ENCODE assay signal across 8 cellular contexts in genomic region chr10:32980558-32981468, GRCh38. TPM values are rescaled to one million over a fixed set of nuclear protein-coding genes. Genes with fewer than 3 reads are reported as not detected.
DNase-seq lines count a peak whose midpoint lies in the region; ATAC-seq and TF ChIP-seq lines count a peak whose summit lies in the region.

No MANE protein-coding gene starts in this region.

- H3K4me1 ChIP-seq in colonic mucosa = peaks cover 7% of the 10 kb centered on the region

- H3K9me3 ChIP-seq in colonic mucosa = no peaks in the 10 kb centered on the region

- H3K4me1 Mint-ChIP-seq in activated CD4-positive, alpha-beta T cell treated with anti-CD3 and anti-CD28 coated beads for 36 hours = peaks cover 29% of the 10 kb centered on the region

- peak overlapping the region; percentile 29 for H3K4me3 ChIP-seq in colonic mucosa

- H3K27me3 ChIP-seq in colonic mucosa = no peaks in the 10 kb centered on the region

- ATAC-seq in GM19023 (IDR thresholded peaks at IDR 0.05; ENCODE audit: unreplicated experiment) (peak; percentile 96), HG03342 (IDR thresholded peaks at IDR 0.05; ENCODE audit: unreplicated experiment) (peak; percentile 96), left lobe of liver (peak; percentile 88)
- peak; percentile 99 for ATAC-seq in activated CD4-positive, alpha-beta T cell treated with anti-CD3 and anti-CD28 coated beads for 36 hours

- CTCF ChIA-PET in activated CD4-positive, alpha-beta T cell treated with anti-CD3 and anti-CD28 coated beads for 36 hours (lab: Charles Lee) = interaction anchor here (0.6 to 2.2 kb wide), 16 partner anchors 9 to 607 kb away, joined by 3 to 11 read pairs (median 4); no protein-coding TSS in a partner anchor

- peak overlapping the region; percentile 94 for H3K27ac ChIP-seq in colonic mucosa

- H3K4me3 Mint-ChIP-seq in activated CD4-positive, alpha-beta T cell treated with anti-CD3 and anti-CD28 coated beads for 36 hours = peak overlapping the region; percentile 83

- no peaks in the 10 kb centered on the region for H3K9me3 Mint-ChIP-seq in activated CD4-positive, alpha-beta T cell treated with anti-CD3 and anti-CD28 coated beads for 36 hours (ENCODE audit: low read depth)

- H3K27ac Mint-ChIP-seq in activated CD4-positive, alpha-beta T cell treated with anti-CD3 and anti-CD28 coated beads for 36 hours = peak overlapping the region; percentile 91

- POLR2A ChIA-PET in activated CD4-positive, alpha-beta T cell treated with anti-CD3 and anti-CD28 coated beads for 36 hours (lab: Charles Lee) = interaction anchor here (0.6 to 1.3 kb wide), 4 partner anchors 22 to 175 kb away, joined by 3 to 5 read pairs (median 4); no protein-coding TSS in a partner anchor

- TF ChIP-seq CTCF in AG09319 (IDR thresholded peaks at IDR 0.05; ENCODE audit: low read depth, low read length) = no peak
- no peak for TF ChIP-seq CTCF in colonic mucosa (IDR thresholded peaks at IDR 0.05)

- H3K36me3 ChIP-seq in colonic mucosa = no peaks in the 10 kb centered on the region

- H3K36me3 Mint-ChIP-seq in activated CD4-positive, alpha-beta T cell treated with anti-CD3 and anti-CD28 coated beads for 36 hours (ENCODE audit: low read depth) = no peaks in the 10 kb centered on the region

- H3K9ac ChIP-seq in colonic mucosa (ENCODE audit: low read depth in 2 of 2, low read length in 2 of 2) = peak overlapping the region; percentile 74 to 98

- intact Hi-C loops in activated CD4-positive, alpha-beta T cell treated with anti-CD3 and anti-CD28 coated beads for 36 hours (cut with DNase I, micrococcal nuclease) = loop anchor here (1.0 to 2.0 kb wide), 4 partner anchors 22 to 28 kb away; partner anchors contain the start of gene ITGB1 (in 1 of the 2)
- intact Hi-C loops in colonic mucosa (cut with DNase I) = no loop called here

- DNase-seq in AG09319 (ENCODE audit: extremely low read depth, low read depth) (peak; percentile 93), NCI-H460 (ENCODE audit: extremely low read depth, low read depth) (peak; percentile 96), colonic mucosa (peak; percentile 93), left lobe of liver (ENCODE audit: low spot score) (peak; percentile 92)
- peak; percentile 92 for DNase-seq in activated CD4-positive, alpha-beta T cell treated with anti-CD3 and anti-CD28 coated beads for 36 hours
- peak; percentile 83 to 85 for DNase-seq in stimulated activated CD4-positive, alpha-beta T cell treated with anti-CD3 and anti-CD28 coated beads, Interleukin-2, amount 100 ng/mL, for 24 hours

- no peaks in the 10 kb centered on the region for H3K27me3 Mint-ChIP-seq in activated CD4-positive, alpha-beta T cell treated with anti-CD3 and anti-CD28 coated beads for 36 hours

RNA-seq across cellular contexts. Expression of gene ITGB1, which starts 22.8 kb away (rescaled TPM):
- total RNA-seq in NCI-H460 (2014; rRNA removed; shearing (Covaris generic)) = 611 and 693 TPM in 2 replicates
- 555 and 788 TPM in 2 replicates for polyA plus RNA-seq in NCI-H460 (2014; cell fraction: nucleus; rRNA removed)
- 10 to 100 TPM; 57.6 to 68.9 TPM for total RNA-seq in activated CD4-positive, alpha-beta T cell treated with anti-CD3 and anti-CD28 coated beads for 36 hours
- total RNA-seq in colonic mucosa (100 to 1,000 TPM; 254 to 393 TPM), left lobe of liver (142 TPM)

Comparison
In these comparisons a context has a peak if more than half of its experiments do, and no peak if none do; other contexts are left out.
1. Peak in every context shown above with its lines: DNase-seq, ATAC-seq, H3K4me3 ChIP-seq and H3K27ac ChIP-seq.